8 cellular contexts compared by ENCODE assay signal in the genomic region with DNA sequence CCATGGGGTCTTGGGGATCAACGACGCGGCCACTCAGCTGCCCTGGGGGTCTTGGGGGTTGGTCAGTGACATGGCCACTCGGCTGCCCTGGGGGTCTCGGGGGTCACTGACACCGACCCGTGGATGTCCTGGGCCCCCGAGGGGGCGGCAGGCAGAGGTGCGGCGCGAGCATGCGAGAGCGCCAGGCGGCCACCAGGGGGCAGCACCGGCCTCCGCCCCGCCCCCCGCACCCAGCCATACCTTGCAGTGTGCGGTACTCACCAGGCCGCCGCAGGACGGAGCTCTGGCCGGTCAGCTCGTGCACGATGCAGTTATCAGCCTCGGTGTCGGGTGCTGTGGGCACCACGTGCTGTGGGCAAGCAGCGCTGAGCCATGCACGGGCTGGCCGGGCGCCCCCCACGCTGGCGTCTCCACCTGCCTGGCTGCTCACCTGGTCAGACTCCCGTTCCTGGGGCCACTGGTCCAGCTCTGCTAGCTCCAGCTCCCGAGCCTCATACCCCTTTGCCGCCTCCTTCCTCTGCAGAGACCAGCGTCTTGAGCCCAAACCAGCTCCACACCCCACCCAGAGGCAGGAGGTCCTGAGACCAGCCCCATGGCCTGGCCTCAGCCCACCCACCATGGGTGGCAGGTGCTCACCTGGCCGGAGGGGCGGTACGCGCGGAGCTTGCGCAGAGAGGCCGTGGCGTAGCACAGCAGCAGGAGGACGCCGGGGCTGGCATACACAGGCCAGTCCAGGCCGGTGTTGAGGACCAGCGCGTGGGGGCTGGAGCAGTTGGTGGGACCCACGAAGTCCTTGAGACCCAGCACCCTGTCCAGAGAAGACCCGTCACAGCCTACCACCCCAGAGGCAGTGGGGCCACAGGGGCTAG. TPM values are rescaled to one million over a fixed set of nuclear protein-coding genes. Genes with fewer than 3 reads are reported as not detected.
DNase-seq lines count a peak whose midpoint lies in the region; ATAC-seq, FAIRE-seq and TF ChIP-seq lines count a peak whose summit lies in the region.

No MANE protein-coding gene starts in this region.

- FAIRE-seq in HepG2 (lab: Jason Lieb, UNC): peak; percentile 18

- no peak overlapping the region for H3K9ac ChIP-seq in HepG2 (ENCODE audit: insufficient read depth, low read depth, low read length)

- no peak overlapping the region for H2AFZ ChIP-seq in HepG2 (ENCODE audit: low read length)

- TF ChIP-seq EP300 in HepG2 (IDR thresholded peaks at IDR 0.05; ENCODE audit: low read depth in 2 of 2, low read length in 2 of 2): no peak
- no peak for TF ChIP-seq EP300 in HepG2 (CRISPR knock-in tag; IDR thresholded peaks at IDR 0.05; ENCODE audit: borderline replicate concordance)

- peak; percentile 94 for TF ChIP-seq RAD21 in HepG2 (CRISPR knock-in tag; IDR thresholded peaks at IDR 0.05)

- H3K27ac ChIP-seq in HepG2 (ENCODE audit: extremely low read length, insufficient read depth, low read length): no peak overlapping the region

- in situ Hi-C loops in GM18951 (cut with MboI; ENCODE audit: low sequenced_read_pairs, unreplicated experiment) (no loop called here), HepG2 (cut with HindIII; ENCODE audit: extremely low pct_ligation_motif_present, low pct_unique_long_range_greater_than_20kb) (no loop called here)

- TF ChIP-seq POLR2A in GM18951 (IDR thresholded peaks at IDR 0.05; ENCODE audit: extremely low read depth, insufficient read depth, insufficient read length): peak; percentile 23
- TF ChIP-seq POLR2A in HepG2 (IDR thresholded peaks at IDR 0.05; ENCODE audit: insufficient read depth in 1 of 2, low read depth in 2 of 2, low read length in 2 of 2): no peak

- ATAC-seq in HepG2: peak; percentile 84
- no peak for ATAC-seq in GM21360 (IDR thresholded peaks at IDR 0.05; ENCODE audit: unreplicated experiment)

- H3K36me3 ChIP-seq in BJ (ENCODE audit: control insufficient read depth, insufficient read depth, low read length) (peaks cover 52% of the 10 kb centered on the region), HepG2 (replicated peaks in 1 of 2; ENCODE audit: control insufficient read depth in 1 of 2, insufficient read depth in 2 of 2, low read length in 2 of 2) (peaks cover 39 to 62% of the 10 kb centered on the region in 2 experiments; a peak in 4 of 5 replicates)

- POLR2A ChIA-PET in BJ (lab: Charles Lee): no interaction called here
- POLR2A ChIA-PET in HepG2 (lab: Yijun Ruan, JAX): interaction anchor here (0.6 to 1.0 kb wide), 5 partner anchors 22 to 433 kb away, joined by 3 to 4 read pairs (median 3); partner anchors contain the start of genes CDH15 and ZC3H18

- H3K27me3 ChIP-seq in BJ (ENCODE audit: control insufficient read depth, insufficient read depth, low read length) (no peaks in the 10 kb centered on the region), HepG2 (ENCODE audit: control insufficient read depth in 1 of 2, insufficient read depth in 2 of 2, low read length in 2 of 2) (no peaks in the 10 kb centered on the region)

- TSS peak; percentile 54 for BruUV-seq in HepG2 (replicated peaks; lab: Mats Ljungman, UMichigan)

- TF ChIP-seq CTCF in BJ (IDR thresholded peaks at IDR 0.05; ENCODE audit: insufficient read depth, low read depth, low read length) (peak; percentile 85), HepG2 (CRISPR knock-in tag; IDR thresholded peaks at IDR 0.05) (peak; percentile 93)

- H3K79me2 ChIP-seq in HepG2 (ENCODE audit: insufficient read depth, low read length): no peaks in the 10 kb centered on the region

- H3K4me3 ChIP-seq in BJ (ENCODE audit: low read depth, low read length) (no peak overlapping the region), HepG2 (replicated peaks in 1 of 3; ENCODE audit: insufficient read depth in 1 of 3, low read depth in 2 of 3, low read length in 3 of 3) (no peak overlapping the region)

- H3K4me1 ChIP-seq in HepG2 (ENCODE audit: insufficient read depth, low read length): no peaks in the 10 kb centered on the region

- CTCF ChIA-PET in BJ (lab: Yijun Ruan, JAX): interaction anchor here (0.6 to 10.9 kb wide), 37 partner anchors 9 to 483 kb away, joined by 3 to 111 read pairs (median 6); partner anchors contain the start of genes APRT, CDH15, CDT1 and GALNS
- CTCF ChIA-PET in HepG2 (lab: Yijun Ruan, JAX; ENCODE audit: low intra/inter-chr PET ratio, low total read pairs): interaction anchor here (1.1 to 2.2 kb wide), 4 partner anchors 48 to 430 kb away, joined by 3 to 8 read pairs (median 4); partner anchors contain the start of gene PIEZO1

- no peak overlapping the region for H3K4me2 ChIP-seq in HepG2 (ENCODE audit: low read depth, low read length)

- no peaks in the 10 kb centered on the region; the same call in 1 of the 2 replicates for H4K20me1 ChIP-seq in HepG2 (ENCODE audit: insufficient read depth, low read length)

- intact Hi-C loops in HepG2 (cut with micrococcal nuclease; ENCODE audit: unreplicated experiment): no loop called here

- 68% methylated on average over 28 of the region's 54 CpGs for WGBS in HepG2 (ENCODE audit: low lambda C conversion rate)

- DNase-seq in BJ (ENCODE audit: low read depth): no peak
- peak; percentile 48 for DNase-seq in MV-4-11 (lab: John Stamatoyannopoulos, UW)
- DNase-seq in activated CD4-positive, alpha-beta T cell treated with anti-CD3 and anti-CD28 coated beads for 24 hours (ENCODE audit: low read depth in 2 of 2): peak; percentile 45 to 69
- peak; percentile 63 for DNase-seq in central memory CD4-positive, alpha-beta T cell
- peak; percentile 55 for DNase-seq in HepG2 (ENCODE audit: low spot score)
- DNase-seq in stimulated activated CD4-positive, alpha-beta T cell treated with anti-CD3 and anti-CD28 coated beads, TNF-alpha, amount 100 ng/mL, for 48 hours (ENCODE audit: low read depth in 3 of 3): peak; percentile 37 to 76 (median 39)

- H3K9me3 ChIP-seq in HepG2 (ENCODE audit: low read length): no peaks in the 10 kb centered on the region

RNA-seq across cellular contexts. Expression of gene CTU2, which starts 31.2 kb away (rescaled TPM):
- polyA plus RNA-seq in BJ (2011; rRNA removed) (10.3 and 16.9 TPM in 2 replicates), HepG2 (2011; rRNA removed) (13.3 and 18.5 TPM in 2 replicates)
- polyA minus RNA-seq in BJ (2011; rRNA and poly(A)+ RNA removed): 8.5 and 14.9 TPM in 2 replicates
- total RNA-seq in HepG2 (2016; rRNA removed; fragmentation: Illumina TruSeq; extraction: Trizol): 21.9 TPM in 2 replicates
- 11.4 and 12.8 TPM in 2 replicates for total RNA-seq in HepG2 (2016; cell fraction: cytosol; rRNA removed; fragmentation: Illumina TruSeq; extraction: Trizol; ENCODE audit: low read depth)
- 16.8 and 22.4 TPM in 2 replicates for total RNA-seq in HepG2 (2016; cell fraction: insoluble cytoplasmic fraction; rRNA removed; fragmentation: Illumina TruSeq; extraction: Trizol)
- total RNA-seq in HepG2 (2016; cell fraction: membrane; rRNA removed; fragmentation: Illumina TruSeq; extraction: Trizol): 13.8 and 15.9 TPM in 2 replicates
- 16.7 and 17.2 TPM in 2 replicates for total RNA-seq in HepG2 (2016; cell fraction: nucleus; rRNA removed; fragmentation: Illumina TruSeq; extraction: Trizol)
- polyA plus RNA-seq in HepG2 (2011; cell fraction: cytosol; rRNA removed): 11.8 and 19.4 TPM in 2 replicates
- 63.3 and 73.6 TPM in 2 replicates for polyA plus RNA-seq in HepG2 (2011; cell fraction: nucleus; rRNA removed)
- 11.6 and 15.1 TPM in 2 replicates for polyA plus RNA-seq in HepG2 (2012)
- 12.4 and 16.5 TPM in 2 replicates for polyA plus RNA-seq in HepG2 (2016; cell fraction: cytosol; fragmentation: Illumina TruSeq; extraction: Trizol; ENCODE audit: low read depth)
- polyA plus RNA-seq in HepG2 (2016; cell fraction: insoluble cytoplasmic fraction; fragmentation: Illumina TruSeq; extraction: Trizol; ENCODE audit: low read depth): 20.9 and 22.4 TPM in 2 replicates
- 13.3 and 14.9 TPM in 2 replicates for polyA plus RNA-seq in HepG2 (2016; cell fraction: membrane; fragmentation: Illumina TruSeq; extraction: Trizol; ENCODE audit: low read depth)
- polyA plus RNA-seq in HepG2 (2016; cell fraction: nucleus; fragmentation: Illumina TruSeq; extraction: Trizol; ENCODE audit: insufficient read depth, low read depth): 39.4 and 44.9 TPM in 2 replicates
- 23.1 and 25.7 TPM in 2 replicates for polyA minus RNA-seq in HepG2 (2011; rRNA and poly(A)+ RNA removed; ENCODE audit: low replicate concordance)
- 15.2 and 18.6 TPM in 2 replicates for polyA minus RNA-seq in HepG2 (2011; cell fraction: cytosol; rRNA and poly(A)+ RNA removed)
- 19.3 and 20.7 TPM in 2 replicates for polyA minus RNA-seq in HepG2 (2011; cell fraction: nucleus; rRNA and poly(A)+ RNA removed)

RNA-seq across cellular contexts. Expression of gene RNF166, which starts 31.3 kb away (rescaled TPM):
- polyA plus RNA-seq in BJ (2011; rRNA removed) (7.8 and 11.9 TPM in 2 replicates), HepG2 (2011; rRNA removed) (21.4 and 26.2 TPM in 2 replicates)
- polyA minus RNA-seq in BJ (2011; rRNA and poly(A)+ RNA removed): 10.0 and 10.9 TPM in 2 replicates
- total RNA-seq in HepG2 (2016; rRNA removed; fragmentation: Illumina TruSeq; extraction: Trizol): 15.1 and 23.0 TPM in 2 replicates
- 36.0 and 37.2 TPM in 2 replicates for total RNA-seq in HepG2 (2016; cell fraction: cytosol; rRNA removed; fragmentation: Illumina TruSeq; extraction: Trizol; ENCODE audit: low read depth)
- total RNA-seq in HepG2 (2016; cell fraction: insoluble cytoplasmic fraction; rRNA removed; fragmentation: Illumina TruSeq; extraction: Trizol): 17.3 and 23.3 TPM in 2 replicates
- total RNA-seq in HepG2 (2016; cell fraction: membrane; rRNA removed; fragmentation: Illumina TruSeq; extraction: Trizol): 41.6 and 45.9 TPM in 2 replicates
- total RNA-seq in HepG2 (2016; cell fraction: nucleus; rRNA removed; fragmentation: Illumina TruSeq; extraction: Trizol): 14.0 and 14.1 TPM in 2 replicates
- 14.8 and 24.4 TPM in 2 replicates for polyA plus RNA-seq in HepG2 (2011; cell fraction: cytosol; rRNA removed)
- polyA plus RNA-seq in HepG2 (2011; cell fraction: nucleus; rRNA removed): 83.8 and 91.3 TPM in 2 replicates
- polyA plus RNA-seq in HepG2 (2012): 12.2 and 16.1 TPM in 2 replicates
- 22.9 and 25.4 TPM in 2 replicates for polyA plus RNA-seq in HepG2 (2016; cell fraction: cytosol; fragmentation: Illumina TruSeq; extraction: Trizol; ENCODE audit: low read depth)
- polyA plus RNA-seq in HepG2 (2016; cell fraction: insoluble cytoplasmic fraction; fragmentation: Illumina TruSeq; extraction: Trizol; ENCODE audit: low read depth): 19.2 and 20.2 TPM in 2 replicates
- 32.0 and 34.1 TPM in 2 replicates for polyA plus RNA-seq in HepG2 (2016; cell fraction: membrane; fragmentation: Illumina TruSeq; extraction: Trizol; ENCODE audit: low read depth)
- polyA plus RNA-seq in HepG2 (2016; cell fraction: nucleus; fragmentation: Illumina TruSeq; extraction: Trizol; ENCODE audit: insufficient read depth, low read depth): 36.7 and 43.4 TPM in 2 replicates
- polyA minus RNA-seq in HepG2 (2011; rRNA and poly(A)+ RNA removed; ENCODE audit: low replicate concordance): 11.5 and 25.6 TPM in 2 replicates
- polyA minus RNA-seq in HepG2 (2011; cell fraction: cytosol; rRNA and poly(A)+ RNA removed): 12.9 and 17.8 TPM in 2 replicates
- 14.2 and 18.7 TPM in 2 replicates for polyA minus RNA-seq in HepG2 (2011; cell fraction: nucleus; rRNA and poly(A)+ RNA removed)

RNA-seq across cellular contexts. Expression of gene PIEZO1, which starts 47.5 kb away (rescaled TPM):
- polyA plus RNA-seq in BJ (2011; rRNA removed) (58.1 and 139 TPM in 2 replicates), HepG2 (2011; rRNA removed) (67.9 and 93.5 TPM in 2 replicates)
- 94.7 and 111 TPM in 2 replicates for polyA minus RNA-seq in BJ (2011; rRNA and poly(A)+ RNA removed)
- 32.5 and 85.0 TPM in 2 replicates for total RNA-seq in HepG2 (2016; rRNA removed; fragmentation: Illumina TruSeq; extraction: Trizol)
- 42.1 and 42.4 TPM in 2 replicates for total RNA-seq in HepG2 (2016; cell fraction: cytosol; rRNA removed; fragmentation: Illumina TruSeq; extraction: Trizol; ENCODE audit: low read depth)
- 27.7 and 89.8 TPM in 2 replicates for total RNA-seq in HepG2 (2016; cell fraction: insoluble cytoplasmic fraction; rRNA removed; fragmentation: Illumina TruSeq; extraction: Trizol)
- total RNA-seq in HepG2 (2016; cell fraction: membrane; rRNA removed; fragmentation: Illumina TruSeq; extraction: Trizol): 37.0 TPM in 2 replicates
- 117 and 146 TPM in 2 replicates for total RNA-seq in HepG2 (2016; cell fraction: nucleus; rRNA removed; fragmentation: Illumina TruSeq; extraction: Trizol)
- 42.8 and 69.2 TPM in 2 replicates for polyA plus RNA-seq in HepG2 (2011; cell fraction: cytosol; rRNA removed)
- polyA plus RNA-seq in HepG2 (2011; cell fraction: nucleus; rRNA removed): 643 and 860 TPM in 2 replicates
- polyA plus RNA-seq in HepG2 (2012): 52.4 and 78.3 TPM in 2 replicates
- polyA plus RNA-seq in HepG2 (2016; cell fraction: cytosol; fragmentation: Illumina TruSeq; extraction: Trizol; ENCODE audit: low read depth): 12.7 and 13.6 TPM in 2 replicates
- 33.4 and 36.7 TPM in 2 replicates for polyA plus RNA-seq in HepG2 (2016; cell fraction: insoluble cytoplasmic fraction; fragmentation: Illumina TruSeq; extraction: Trizol; ENCODE audit: low read depth)
- 20.6 and 22.7 TPM in 2 replicates for polyA plus RNA-seq in HepG2 (2016; cell fraction: membrane; fragmentation: Illumina TruSeq; extraction: Trizol; ENCODE audit: low read depth)
- polyA plus RNA-seq in HepG2 (2016; cell fraction: nucleus; fragmentation: Illumina TruSeq; extraction: Trizol; ENCODE audit: insufficient read depth, low read depth): 296 and 336 TPM in 2 replicates
- polyA minus RNA-seq in HepG2 (2011; rRNA and poly(A)+ RNA removed; ENCODE audit: low replicate concordance): 101 and 184 TPM in 2 replicates
- polyA minus RNA-seq in HepG2 (2011; cell fraction: cytosol; rRNA and poly(A)+ RNA removed): 44.8 and 52.9 TPM in 2 replicates
- polyA minus RNA-seq in HepG2 (2011; cell fraction: nucleus; rRNA and poly(A)+ RNA removed): 89.5 and 109 TPM in 2 replicates

RNA-seq across cellular contexts. Expression of gene SNAI3, which starts 51.2 kb away (rescaled TPM):
- polyA plus RNA-seq in BJ (2011; rRNA removed) (not detected in 2 replicates), HepG2 (2011; rRNA removed) (0.18 and 0.40 TPM in 2 replicates)
- polyA minus RNA-seq in BJ (2011; rRNA and poly(A)+ RNA removed): not detected in 2 replicates
- 0.09 and 0.18 TPM in 2 replicates for total RNA-seq in HepG2 (2016; rRNA removed; fragmentation: Illumina TruSeq; extraction: Trizol)
- not detected in 2 replicates for total RNA-seq in HepG2 (2016; cell fraction: cytosol; rRNA removed; fragmentation: Illumina TruSeq; extraction: Trizol; ENCODE audit: low read depth)
- total RNA-seq in HepG2 (2016; cell fraction: insoluble cytoplasmic fraction; rRNA removed; fragmentation: Illumina TruSeq; extraction: Trizol): 0.13 and 0.17 TPM in 2 replicates
- total RNA-seq in HepG2 (2016; cell fraction: membrane; rRNA removed; fragmentation: Illumina TruSeq; extraction: Trizol): 0.12 TPM in 1 of 2 replicates, not detected in the other
- not detected in 2 replicates for total RNA-seq in HepG2 (2016; cell fraction: nucleus; rRNA removed; fragmentation: Illumina TruSeq; extraction: Trizol)
- 0.18 and 0.44 TPM in 2 replicates for polyA plus RNA-seq in HepG2 (2011; cell fraction: cytosol; rRNA removed)
- 0.35 and 0.64 TPM in 2 replicates for polyA plus RNA-seq in HepG2 (2011; cell fraction: nucleus; rRNA removed)
- 0.40 and 0.47 TPM in 2 replicates for polyA plus RNA-seq in HepG2 (2012)
- polyA plus RNA-seq in HepG2 (2016; cell fraction: cytosol; fragmentation: Illumina TruSeq; extraction: Trizol; ENCODE audit: low read depth): 0.08 TPM in 1 of 2 replicates, not detected in the other
- 0.26 TPM in 1 of 2 replicates, not detected in the other for polyA plus RNA-seq in HepG2 (2016; cell fraction: insoluble cytoplasmic fraction; fragmentation: Illumina TruSeq; extraction: Trizol; ENCODE audit: low read depth)
- polyA plus RNA-seq in HepG2 (2016; cell fraction: membrane; fragmentation: Illumina TruSeq; extraction: Trizol; ENCODE audit: low read depth): 0.15 and 0.21 TPM in 2 replicates
- polyA plus RNA-seq in HepG2 (2016; cell fraction: nucleus; fragmentation: Illumina TruSeq; extraction: Trizol; ENCODE audit: insufficient read depth, low read depth): 0.27 TPM in 1 of 2 replicates, not detected in the other
- 0.84 TPM in 1 of 2 replicates, not detected in the other for polyA minus RNA-seq in HepG2 (2011; rRNA and poly(A)+ RNA removed; ENCODE audit: low replicate concordance)
- polyA minus RNA-seq in HepG2 (2011; cell fraction: cytosol; rRNA and poly(A)+ RNA removed): not detected in 2 replicates
- not detected in 2 replicates for polyA minus RNA-seq in HepG2 (2011; cell fraction: nucleus; rRNA and poly(A)+ RNA removed)
